ENCODE assay signal across 8 cellular contexts in genomic region chr7:68176974-68177373, GRCh38.
DNase-seq lines count a peak whose midpoint lies in the region; ATAC-seq, FAIRE-seq and TF ChIP-seq lines count a peak whose summit lies in the region.

No MANE protein-coding gene starts in this region.

- no peak overlapping the region for H3K9ac ChIP-seq in GM12878 (ENCODE audit: control insufficient read depth, insufficient read depth, low read length)

- CTCF ChIA-PET in GM12878 (lab: Yijun Ruan, JAX), result interaction anchor here (0.6 to 1.2 kb wide), 2 partner anchors 433 to 1755 kb away, joined by 3 read pairs; no protein-coding TSS in a partner anchor

- TF ChIP-seq POLR2A in GM12878 (IDR thresholded peaks at IDR 0.05; ENCODE audit: low read depth, low read length) (no peak), thyroid gland (IDR thresholded peaks at IDR 0.05) (no peak)

- no peaks in the 10 kb centered on the region for H3K79me2 ChIP-seq in GM12878 (ENCODE audit: control insufficient read depth, insufficient read depth, low read length)

- no peak for TF ChIP-seq EP300 in GM12878 (IDR thresholded peaks at IDR 0.05; ENCODE audit: borderline replicate concordance in 1 of 2, control insufficient read depth in 1 of 2, low read depth in 2 of 2, low read length in 2 of 2)

- ATAC-seq in GM12878 (peak; percentile 66), HG03460 (IDR thresholded peaks at IDR 0.05; ENCODE audit: unreplicated experiment) (no peak)

- POLR2A ChIA-PET in GM12878 (lab: Charles Lee), result no interaction called here

- H3K27ac Mint-ChIP-seq in HFFc6, result no peak overlapping the region

- peaks cover 48% of the 10 kb centered on the region for H3K9me3 Mint-ChIP-seq in HFFc6

- DNase-seq in HFFc6 (no peak), NCI-H524 (lab: John Stamatoyannopoulos, UW) (peak; percentile 69 to 83), GM12878 (ENCODE audit: low read depth, low spot score) (no peak), islet precursor cell (peak; percentile 92), thyroid gland (peak; percentile 61 to 64)
- no peak for DNase-seq in activated CD4-positive, alpha-beta T cell treated with anti-CD3 and anti-CD28 coated beads, Interleukin-2, amount 50 U/mL, for 4 hours

- H3K27me3 Mint-ChIP-seq in HFFc6 (ENCODE audit: insufficient read depth), result no peaks in the 10 kb centered on the region; the same call in 1 of the 2 replicates

- SMC1A ChIA-PET in GM12878 (lab: Charles Lee; ENCODE audit: uncharacterized antibody, unreplicated experiment), result no interaction called here

- H3K27ac ChIP-seq in C4-2B, result no peak overlapping the region
- no peak overlapping the region for H3K27ac ChIP-seq in GM12878 (ENCODE audit: control insufficient read depth, insufficient read depth)
- no peak overlapping the region for H3K27ac ChIP-seq in thyroid gland

- intact Hi-C loops in GM12878 (cut with micrococcal nuclease; ENCODE audit: unreplicated experiment) (no loop called here), thyroid gland (cut with DNase I) (no loop called here)

- TF ChIP-seq RAD21 in GM12878 (IDR thresholded peaks at IDR 0.05; ENCODE audit: insufficient read depth, low read depth, low read length), result peak; percentile 49; the same call in 1 of the 2 replicates

- H3K4me3 Mint-ChIP-seq in HFFc6, result no peak overlapping the region

- no TSS peak for BruUV-seq in GM12878 (replicated peaks; lab: Mats Ljungman, UMichigan)

- H3K9me3 ChIP-seq in GM12878 (replicated peaks; ENCODE audit: control insufficient read depth, insufficient read depth, low read length), result no peaks in the 10 kb centered on the region
- no peaks in the 10 kb centered on the region for H3K9me3 ChIP-seq in thyroid gland

- no peak overlapping the region for H3K4me2 ChIP-seq in GM12878 (ENCODE audit: control insufficient read depth, insufficient read depth)

- no peaks in the 10 kb centered on the region for H3K36me3 ChIP-seq in GM12878 (ENCODE audit: control insufficient read depth in 2 of 2, insufficient read depth in 2 of 2, low read length in 1 of 2)
- no peaks in the 10 kb centered on the region for H3K36me3 ChIP-seq in thyroid gland

- TF ChIP-seq CTCF in C4-2B (conservative IDR thresholded peaks at IDR 0.05) (peak; percentile 89), HFFc6 (IDR thresholded peaks at IDR 0.05) (peak; percentile 62), GM12878 (IDR thresholded peaks at IDR 0.05 in 2 of 3, conservative IDR thresholded peaks at IDR 0.05 in 1 of 3; ENCODE audit: control insufficient read depth in 2 of 3, extremely low read depth in 1 of 3, insufficient read depth in 1 of 3, low read depth in 3 of 3, low read length in 3 of 3) (peak; percentile 11 to 38 (median 15); a peak in 1 of 6 replicates), thyroid gland (IDR thresholded peaks at IDR 0.05) (peak; percentile 56 to 77 (median 72))

- no peaks in the 10 kb centered on the region for H4K20me1 ChIP-seq in GM12878 (ENCODE audit: control insufficient read depth, insufficient read depth)

- in situ Hi-C loops in GM12878 (cut with MboI), result no loop called here

- H3K4me3 ChIP-seq in GM12878, result no peak overlapping the region
- H3K4me3 ChIP-seq in thyroid gland (replicated peaks in 1 of 3), result no peak overlapping the region

- H3K36me3 Mint-ChIP-seq in HFFc6 (ENCODE audit: low read depth), result no peaks in the 10 kb centered on the region

- FAIRE-seq in GM12878 (lab: Jason Lieb, UNC), result no peak

- H3K4me1 ChIP-seq in GM12878 (ENCODE audit: control insufficient read depth, insufficient read depth, low read length) (no peaks in the 10 kb centered on the region), thyroid gland (no peaks in the 10 kb centered on the region)

- no peaks in the 10 kb centered on the region for H3K4me1 Mint-ChIP-seq in HFFc6 (ENCODE audit: low read depth)

- RAD21 ChIA-PET in GM12878 (lab: Charles Lee; ENCODE audit: unreplicated experiment), result no interaction called here

- H3K27me3 ChIP-seq in GM12878 (replicated peaks in 1 of 2; ENCODE audit: control insufficient read depth in 2 of 2, insufficient read depth in 2 of 2, low read length in 1 of 2), result no peaks in the 10 kb centered on the region
- H3K27me3 ChIP-seq in thyroid gland, result no peaks in the 10 kb centered on the region

- 21% methylated on average over 8 of the region's 9 CpGs for WGBS in GM12878 (ENCODE audit: insufficient coverage, insufficient replicate concordance, low lambda C conversion rate, missing lambda C conversion rate)
- WGBS in thyroid gland, 2 donors, result 16 to 17% methylated on average over 9 of the region's 9 CpGs

- H2AFZ ChIP-seq in GM12878 (ENCODE audit: control insufficient read depth, low read depth, low read length), result no peak overlapping the region

TF ChIP-seq in GM12878, 131 proteins besides CTCF, POLR2A, EP300 and RAD21:
- TF ChIP-seq YBX1 (IDR thresholded peaks at IDR 0.05) (no peak), RBBP5 (conservative IDR thresholded peaks at IDR 0.05) (no peak), ETV6 (conservative IDR thresholded peaks at IDR 0.05 in 1 of 2, IDR thresholded peaks at IDR 0.05 in 1 of 2; ENCODE audit: borderline replicate concordance in 1 of 2, low read depth in 1 of 2) (no peak), ZNF687 (IDR thresholded peaks at IDR 0.05) (no peak), ZBTB11 (CRISPR knock-in tag; IDR thresholded peaks at IDR 0.05) (no peak), CHD1 (IDR thresholded peaks at IDR 0.05; ENCODE audit: low read depth, low read length) (no peak)

Comparison
In these comparisons a context has a peak if more than half of its experiments do, and no peak if none do; other contexts are left out.
1. CTCF ChIP-seq: peak in every context shown above with its lines; median percentile 89 in C4-2B; 72 in thyroid gland; 62 in HFFc6; 15 in GM12878.
2. DNase-seq: peak in NCI-H524 (2 of 2), islet precursor cell (single experiment) and thyroid gland (2 of 2); none in HFFc6 (single experiment), GM12878 (single experiment) and activated CD4-positive, alpha-beta T cell treated with anti-CD3 and anti-CD28 coated beads, Interleukin-2, amount 50 U/mL, for 4 hours (0 of 2).